11 cellular contexts compared by ENCODE assay signal in the genomic region with DNA sequence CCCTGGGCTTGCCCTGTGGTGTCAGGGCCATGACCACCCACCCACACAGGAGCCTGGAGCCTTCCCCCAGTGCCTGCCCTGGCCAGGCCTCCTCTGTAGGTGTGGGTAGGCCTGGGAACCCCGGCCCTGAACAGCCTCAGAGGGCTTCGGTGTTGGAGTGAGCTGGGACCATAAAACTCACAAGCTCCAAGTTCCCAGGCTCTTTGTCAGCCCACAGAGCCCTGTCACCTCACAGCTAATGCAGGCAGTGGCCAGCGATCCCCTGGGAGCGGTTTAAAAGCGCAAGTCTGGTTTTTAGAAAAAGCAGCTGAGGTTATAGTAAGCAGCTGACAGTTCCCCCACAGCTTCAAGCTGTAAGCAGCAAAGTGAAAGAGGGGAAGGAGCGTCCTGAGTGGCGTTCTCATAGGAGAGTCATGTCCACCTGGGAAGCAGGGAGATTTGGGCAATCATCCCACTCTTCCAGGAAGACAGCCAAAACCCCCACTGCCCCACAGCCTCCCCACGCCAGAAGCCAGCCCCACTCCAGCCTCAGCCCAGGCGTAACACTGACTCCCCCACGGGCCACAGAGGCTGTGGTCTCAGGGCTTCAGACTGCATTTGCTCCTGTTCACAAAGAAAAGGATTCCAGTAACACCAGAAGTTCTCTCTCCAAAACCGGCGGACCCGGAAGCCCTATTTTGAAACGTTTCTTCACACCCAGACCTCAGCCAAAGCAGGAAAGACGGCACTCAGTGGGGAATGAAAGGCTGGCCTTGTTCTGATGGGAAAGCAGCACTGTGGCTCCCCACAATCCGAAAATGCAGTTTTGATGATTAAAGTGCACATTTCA.
A peak's percentile ranks its signal among the peaks of the same experiment; 100 is the strongest.
DNase-seq lines count a peak whose midpoint lies in the region; ATAC-seq and TF ChIP-seq lines count a peak whose summit lies in the region.
"Had no signal": no experiment of that assay in that cellular context is flagged by ENCODE, and none has a peak within 500 bp of the region (broad histone marks: within the 10 kb centered on the region; RNA-seq: fewer than 3 reads in every experiment).

No MANE protein-coding gene starts in this region.

- no peaks in the 10 kb centered on the region for H3K36me3 ChIP-seq in brain microvascular endothelial cell (replicated peaks)
- H3K36me3 ChIP-seq: spleen had no signal

- no peak overlapping the region for H3K27ac ChIP-seq in brain microvascular endothelial cell
- H3K27ac ChIP-seq: spleen, VCaP had no signal

- H3K4me3 ChIP-seq in brain microvascular endothelial cell (ENCODE audit: low read depth, low read length): peak overlapping the region; percentile 20
- H3K4me3 ChIP-seq: spleen had no signal

- DNase-seq in brain microvascular endothelial cell (peak; percentile 41), left kidney (ENCODE audit: low read depth, low spot score) (peak; percentile 74), stromal cell of bone marrow (ENCODE audit: low read depth) (peak; percentile 45), SHP77 (lab: John Stamatoyannopoulos, UW) (no peak)
- DNase-seq: NCI-H748 treated with DMSO at 0.1 percent for 48 hours, spleen had no signal

- H3K27me3 ChIP-seq in brain microvascular endothelial cell (replicated peaks): no peaks in the 10 kb centered on the region

- TF ChIP-seq CTCF in brain microvascular endothelial cell (IDR thresholded peaks at IDR 0.05; ENCODE audit: low read depth, low read length, missing control alignments): no peak

- in situ Hi-C loops in brain microvascular endothelial cell (cut with HindIII; ENCODE audit: low pct_ligation_motif_present, low sequenced_read_pairs): no loop called here

- ATAC-seq in HG02610 (IDR thresholded peaks at IDR 0.05; ENCODE audit: unreplicated experiment) (peak; percentile 51), HG02678 (IDR thresholded peaks at IDR 0.05; ENCODE audit: unreplicated experiment) (no peak), HG02981 (IDR thresholded peaks at IDR 0.05; ENCODE audit: unreplicated experiment) (no peak), HG02970 (IDR thresholded peaks at IDR 0.05; ENCODE audit: low FRiP score, unreplicated experiment) (no peak)

Comparison
In these comparisons a context has a peak if more than half of its experiments do, and no peak if none do; other contexts are left out.
1. DNase-seq: peak in brain microvascular endothelial cell (single experiment), left kidney (single experiment) and stromal cell of bone marrow (single experiment); none in SHP77 (0 of 2).